Comparison of ENCODE assay signal across 8 cellular contexts in genomic region chr16:12095275-12096161, GRCh38.
DNase-seq lines count a peak whose midpoint lies in the region; FAIRE-seq and TF ChIP-seq lines count a peak whose summit lies in the region.
"Had no signal": no experiment of that assay in that cellular context is flagged by ENCODE, and none has a peak within 500 bp of the region (broad histone marks: within the 10 kb centered on the region; RNA-seq: fewer than 3 reads in every experiment).

No MANE protein-coding gene starts in this region.

- H3K4me1 ChIP-seq in kidney (ENCODE audit: control insufficient read depth in 1 of 2, insufficient read depth in 1 of 2, low read depth in 1 of 2, low read length in 2 of 2) = peaks cover 45 to 49% of the 10 kb centered on the region in 2 donors

- no peak overlapping the region for H3K4me3 ChIP-seq in GM12865 (ENCODE audit: low read depth, low read length)
- H3K4me3 ChIP-seq in bronchial epithelial cell (ENCODE audit: low read depth, low read length) = no peak overlapping the region
- peak overlapping the region; percentile 3 to 32 for H3K4me3 ChIP-seq in kidney (ENCODE audit: low read length in 2 of 2)
- H3K4me3 ChIP-seq: skin epidermis had no signal

- H3K9me3 ChIP-seq in kidney (ENCODE audit: control insufficient read depth in 1 of 2, low read length in 2 of 2) = no peaks in the 10 kb centered on the region

- H3K27ac ChIP-seq in VCaP (no peak overlapping the region), kidney (ENCODE audit: low read depth in 2 of 2, low read length in 2 of 2) (no peak overlapping the region)

- intact Hi-C loops in kidney (cut with DNase I) = no loop called here

- H3K27me3 ChIP-seq in bronchial epithelial cell (ENCODE audit: control insufficient read depth, insufficient read depth, low read length) = no peaks in the 10 kb centered on the region

- FAIRE-seq in bronchial epithelial cell (lab: Jason Lieb, UNC) = no peak
- no peak for FAIRE-seq in kidney (lab: Jason Lieb, UNC)

- DNase-seq in GM12865 (ENCODE audit: low read depth) (peak; percentile 67), NCI-H2029 treated with DMSO at 0.1 percent for 48 hours (lab: John Stamatoyannopoulos, UW) (peak; percentile 67), bronchial epithelial cell (ENCODE audit: low read depth) (peak; percentile 23), kidney (peak; percentile 79), NCI-H187 treated with DMSO at 0.1 percent for 48 hours (lab: John Stamatoyannopoulos, UW) (no peak)
- peak; percentile 40 to 65 (median 48) for DNase-seq in stimulated activated CD4-positive, alpha-beta T cell treated with anti-CD3 and anti-CD28 coated beads, Interleukin-1b, Interleukin-23, amount 100 ng/mL, for 24 hours (ENCODE audit: low read depth in 4 of 4, low spot score in 1 of 4)

- no peak overlapping the region for H3K9ac ChIP-seq in kidney (ENCODE audit: low read length in 2 of 2)

- TF ChIP-seq CTCF in GM12865 (IDR thresholded peaks at IDR 0.05; ENCODE audit: insufficient read depth, low read depth, low read length, missing control alignments) (peak; percentile 83), VCaP (conservative IDR thresholded peaks at IDR 0.05) (peak; percentile 81), bronchial epithelial cell (IDR thresholded peaks at IDR 0.05; ENCODE audit: insufficient read depth, low read length, severe bottlenecking) (peak; percentile 84), kidney (IDR thresholded peaks at IDR 0.05; ENCODE audit: borderline replicate concordance, extremely low read depth, insufficient read depth) (peak; percentile 80)

- H3K36me3 ChIP-seq in bronchial epithelial cell (ENCODE audit: control insufficient read depth, insufficient read depth, low read length) (no peaks in the 10 kb centered on the region), kidney (ENCODE audit: control insufficient read depth in 1 of 2, insufficient read depth in 2 of 2, low read length in 2 of 2) (peaks cover 0 to 14% of the 10 kb centered on the region in 2 donors)

Comparison
In these comparisons a context has a peak if more than half of its experiments do, and no peak if none do; other contexts are left out.
1. H3K4me3 ChIP-seq: peak in kidney (2 of 2); none in GM12865 (single experiment) and bronchial epithelial cell (single experiment).
2. Peak in every context shown above with its lines, with median percentiles within 50 percentile points of each other: CTCF ChIP-seq.